Comparison of ENCODE assay signal across 19 cellular contexts in the genomic region with DNA sequence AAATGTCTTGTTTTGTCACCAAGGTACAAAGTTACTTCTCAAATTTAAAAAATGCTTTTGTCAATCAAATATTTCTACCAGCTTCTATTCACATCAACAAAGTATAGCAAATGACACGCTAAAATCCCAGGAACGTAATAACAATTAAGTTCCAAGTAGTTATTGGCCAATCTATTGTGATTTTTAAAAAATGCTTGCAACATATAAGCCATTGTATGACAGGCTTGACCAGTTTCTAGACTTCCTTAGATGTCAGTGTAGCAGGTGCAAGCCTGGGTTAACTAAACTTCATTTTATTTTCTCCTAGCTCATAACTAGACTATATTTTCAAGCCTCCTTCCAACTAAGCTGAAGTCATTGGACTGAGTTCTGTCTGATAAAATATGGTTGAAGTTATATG.
"Had no signal": no experiment of that assay in that cellular context is flagged by ENCODE, and none has a peak within 500 bp of the region (broad histone marks: within the 10 kb centered on the region; RNA-seq: fewer than 3 reads in every experiment).

No MANE protein-coding gene starts in this region.

- H3K4me1 ChIP-seq: heart right ventricle, psoas muscle, suprapubic skin, thyroid gland, upper lobe of left lung, uterus had no signal

- H3K27ac Mint-ChIP-seq: naive thymus-derived CD8-positive, alpha-beta T cell had no signal

- H3K27ac ChIP-seq: colonic mucosa, heart right ventricle, neutrophil, psoas muscle, suprapubic skin, thyroid gland, upper lobe of left lung, uterus had no signal

- H3K4me3 Mint-ChIP-seq: naive thymus-derived CD8-positive, alpha-beta T cell had no signal

- DNase-seq: colonic mucosa; dermis blood vessel endothelial cell; erythroblast; foreskin melanocyte; heart right ventricle; hypothalamus; kidney glomerular epithelial cell; naive thymus-derived CD8-positive, alpha-beta T cell; psoas muscle; small intestine; stimulated activated CD4-positive, alpha-beta T cell treated with anti-CD3 and anti-CD28 coated beads, Interleukin-12 subunit alpha, Interleukin-12 subunit beta, amount 100 ng/mL, for 4 hours; stimulated activated CD4-positive, alpha-beta T cell treated with anti-CD3 and anti-CD28 coated beads, Interleukin-2, amount 100 ng/mL, for 48 hours; stimulated activated naive CD8-positive, alpha-beta T cell treated with anti-CD3 and anti-CD28 coated beads, Interleukin-15, Interleukin-2, amounts not matched to agents 100 U/mL and 50 U/mL, for 24 hours; thyroid gland; upper lobe of left lung; uterus had no signal

- H3K36me3 Mint-ChIP-seq: naive thymus-derived CD8-positive, alpha-beta T cell had no signal

- H3K27me3 ChIP-seq: colonic mucosa, neutrophil, suprapubic skin, thyroid gland, upper lobe of left lung, uterus had no signal

- H3K4me3 ChIP-seq: colonic mucosa, heart right ventricle, psoas muscle, suprapubic skin, thyroid gland, upper lobe of left lung, uterus had no signal

- FAIRE-seq: islet of Langerhans, small intestine had no signal

- H3K9me3 ChIP-seq: colonic mucosa, heart right ventricle, neutrophil, psoas muscle, suprapubic skin, thyroid gland, upper lobe of left lung, uterus had no signal

- H3K9me3 Mint-ChIP-seq: naive thymus-derived CD8-positive, alpha-beta T cell had no signal

- H3K36me3 ChIP-seq: colonic mucosa, heart right ventricle, neutrophil, suprapubic skin, thyroid gland, upper lobe of left lung, uterus had no signal

- ATAC-seq: heart right ventricle; naive thymus-derived CD8-positive, alpha-beta T cell; psoas muscle; stimulated activated naive CD8-positive, alpha-beta T cell treated with anti-CD3 and anti-CD28 coated beads, Interleukin-15, Interleukin-2, amounts not matched to agents 100 U/mL and 50 U/mL, for 24 hours had no signal
